ENCODE assay signal across 2 cellular contexts in genomic region chr16:56995136-56995805, GRCh38.
TF ChIP-seq lines count a peak whose summit lies in the region.

No MANE protein-coding gene starts in this region.

TF ChIP-seq in H1, 55 proteins besides CTCF, POLR2A, EP300 and RAD21:
- TF ChIP-seq CHD2 (IDR thresholded peaks at IDR 0.05; ENCODE audit: low read length): no peak
- TF ChIP-seq EZH2 (IDR thresholded peaks at IDR 0.05; ENCODE audit: low read depth, low read length, severe bottlenecking): no peak
- TF ChIP-seq SIRT6 (IDR thresholded peaks at IDR 0.05; ENCODE audit: low read length): no peak
- no peak for TF ChIP-seq CREB1 (IDR thresholded peaks at IDR 0.05)
TF ChIP-seq in H1: peak in this region for 0.

TF ChIP-seq in HEK293T, 16 proteins besides CTCF, POLR2A, EP300 and RAD21:
- TF ChIP-seq ELF4 (IDR thresholded peaks at IDR 0.05) (no peak), HDGF (IDR thresholded peaks at IDR 0.05; ENCODE audit: borderline replicate concordance) (no peak), SUZ12 (IDR thresholded peaks at IDR 0.05) (no peak), FOXK2 (IDR thresholded peaks at IDR 0.05) (no peak), CTBP1 (IDR thresholded peaks at IDR 0.05; ENCODE audit: borderline replicate concordance) (no peak), FOXM1 (IDR thresholded peaks at IDR 0.05; ENCODE audit: borderline replicate concordance) (no peak), BHLHE40 (IDR thresholded peaks at IDR 0.05; ENCODE audit: borderline replicate concordance) (no peak), L3MBTL2 (conservative IDR thresholded peaks at IDR 0.05) (no peak), NFRKB (IDR thresholded peaks at IDR 0.05) (no peak), LEF1 (IDR thresholded peaks at IDR 0.05; ENCODE audit: borderline replicate concordance) (no peak), SP1 (IDR thresholded peaks at IDR 0.05) (no peak), ZNF384 (IDR thresholded peaks at IDR 0.05) (no peak), ARNT (IDR thresholded peaks at IDR 0.05) (no peak), PKNOX1 (IDR thresholded peaks at IDR 0.05) (no peak), TARDBP (IDR thresholded peaks at IDR 0.05) (no peak), FOXA1 (IDR thresholded peaks at IDR 0.05) (no peak)
TF ChIP-seq in HEK293T: peak in this region for 0.
